ENCODE assay signal across 14 cellular contexts in genomic region chr3:49427581-49427980, GRCh38. TPM values are rescaled to one million over a fixed set of nuclear protein-coding genes. Genes with fewer than 3 reads are reported as not detected.
A peak's percentile ranks its signal among the peaks of the same experiment; 100 is the strongest.
DNase-seq lines count a peak whose midpoint lies in the region; ATAC-seq and TF ChIP-seq lines count a peak whose summit lies in the region.
"Had no signal": no experiment of that assay in that cellular context is flagged by ENCODE, and none has a peak within 500 bp of the region (broad histone marks: within the 10 kb centered on the region; RNA-seq: fewer than 3 reads in every experiment).

No MANE protein-coding gene starts in this region.

- no peaks in the 10 kb centered on the region for H3K9me3 ChIP-seq in CD4-positive, alpha-beta T cell (ENCODE audit: control insufficient read depth, low read length)
- H3K9me3 ChIP-seq: left ventricle myocardium inferior had no signal

- no peak overlapping the region for H3K27ac ChIP-seq in CD4-positive, alpha-beta T cell (ENCODE audit: low read depth, low read length)
- H3K27ac ChIP-seq: coronary artery, KMS-11, left ventricle myocardium inferior had no signal

- no peaks in the 10 kb centered on the region for H3K27me3 Mint-ChIP-seq in CD4-positive, alpha-beta T cell
- H3K27me3 Mint-ChIP-seq in activated naive CD8-positive, alpha-beta T cell treated with anti-CD3 and anti-CD28 coated beads for 36 hours, result no peaks in the 10 kb centered on the region
- no peaks in the 10 kb centered on the region for H3K27me3 Mint-ChIP-seq in natural killer cell treated with Interleukin-12 subunit alpha and Interleukin-12 subunit beta and Interleukin-15 and Interleukin-18, amount 100 ng/mL, for 72 hours

- H3K27ac Mint-ChIP-seq in CD4-positive, alpha-beta T cell, result peak overlapping the region; percentile 89
- H3K27ac Mint-ChIP-seq in activated naive CD8-positive, alpha-beta T cell treated with anti-CD3 and anti-CD28 coated beads for 36 hours, result no peak overlapping the region
- peak overlapping the region; percentile 94 to 97 for H3K27ac Mint-ChIP-seq in natural killer cell treated with Interleukin-12 subunit alpha and Interleukin-12 subunit beta and Interleukin-15 and Interleukin-18, amount 100 ng/mL, for 72 hours

- peaks cover 32% of the 10 kb centered on the region for H3K4me1 Mint-ChIP-seq in CD4-positive, alpha-beta T cell (ENCODE audit: low read depth)
- peaks cover 25% of the 10 kb centered on the region for H3K4me1 Mint-ChIP-seq in activated naive CD8-positive, alpha-beta T cell treated with anti-CD3 and anti-CD28 coated beads for 36 hours
- H3K4me1 Mint-ChIP-seq in natural killer cell treated with Interleukin-12 subunit alpha and Interleukin-12 subunit beta and Interleukin-15 and Interleukin-18, amount 100 ng/mL, for 72 hours (ENCODE audit: low read depth in 2 of 2), result peaks cover 19 to 23% of the 10 kb centered on the region in 2 donors

- in situ Hi-C loops in GM13976 (cut with MboI; ENCODE audit: low sequenced_read_pairs, unreplicated experiment), result loop anchor here (25.0 kb wide), 1 partner anchor 265 kb away; the partner anchor contains the start of genes CCDC71 and KLHDC8B

- no peak for ATAC-seq in CD4-positive, alpha-beta T cell (ENCODE audit: poor library complexity)
- no peak for ATAC-seq in natural killer cell treated with Interleukin-12 subunit alpha and Interleukin-12 subunit beta and Interleukin-15 and Interleukin-18, amount 100 ng/mL, for 72 hours
- no peak for ATAC-seq in GM18511 (IDR thresholded peaks at IDR 0.05; ENCODE audit: unreplicated experiment)

- peaks cover 20% of the 10 kb centered on the region for H3K36me3 Mint-ChIP-seq in CD4-positive, alpha-beta T cell (ENCODE audit: low read depth)
- H3K36me3 Mint-ChIP-seq in activated naive CD8-positive, alpha-beta T cell treated with anti-CD3 and anti-CD28 coated beads for 36 hours, result peaks cover 2% of the 10 kb centered on the region
- no peaks in the 10 kb centered on the region for H3K36me3 Mint-ChIP-seq in natural killer cell treated with Interleukin-12 subunit alpha and Interleukin-12 subunit beta and Interleukin-15 and Interleukin-18, amount 100 ng/mL, for 72 hours

- H3K27me3 ChIP-seq in CD4-positive, alpha-beta T cell (ENCODE audit: control insufficient read depth, insufficient read depth, low read length), result no peaks in the 10 kb centered on the region

- no peak for TF ChIP-seq CTCF in CD4-positive, alpha-beta T cell (IDR thresholded peaks at IDR 0.05)
- no peak for TF ChIP-seq CTCF in GM13976 (IDR thresholded peaks at IDR 0.05; ENCODE audit: borderline replicate concordance, control extremely low read depth, extremely low read depth, insufficient read depth, missing control alignments)

- DNase-seq in CD4-positive, alpha-beta T cell, result no peak
- peak; percentile 8 for DNase-seq in GM13976 (ENCODE audit: low spot score)
- no peak for DNase-seq in activated naive CD8-positive, alpha-beta T cell treated with anti-CD3 and anti-CD28 coated beads for 36 hours
- no peak for DNase-seq in natural killer cell treated with Interleukin-12 subunit alpha and Interleukin-12 subunit beta and Interleukin-15 and Interleukin-18, amount 100 ng/mL, for 72 hours (ENCODE audit: low spot score)
- DNase-seq in DMS 273 (lab: John Stamatoyannopoulos, UW; ENCODE audit: unreplicated experiment), result no peak
- DNase-seq in dermis blood vessel endothelial cell, result no peak
- DNase-seq: activated CD4-positive, alpha-beta T cell treated with anti-CD3 and anti-CD28 coated beads for 4 hours; left ventricle myocardium inferior; NCI-H146; NCI-H446 treated with DMSO at 0.1 percent for 48 hours; SW 1271 had no signal

- POLR2A ChIA-PET in CD4-positive, alpha-beta T cell (lab: Charles Lee), result interaction anchor here (0.6 to 3.5 kb wide), 5 partner anchors 11 to 88 kb away, joined by 4 to 67 read pairs (median 4); partner anchors contain the start of genes RHOA, TCTA and USP4

- H3K4me3 Mint-ChIP-seq in CD4-positive, alpha-beta T cell, result peak overlapping the region; percentile 70
- H3K4me3 Mint-ChIP-seq in activated naive CD8-positive, alpha-beta T cell treated with anti-CD3 and anti-CD28 coated beads for 36 hours, result peak overlapping the region; percentile 7
- peak overlapping the region; percentile 92 for H3K4me3 Mint-ChIP-seq in natural killer cell treated with Interleukin-12 subunit alpha and Interleukin-12 subunit beta and Interleukin-15 and Interleukin-18, amount 100 ng/mL, for 72 hours

- no peaks in the 10 kb centered on the region for H3K9me3 Mint-ChIP-seq in CD4-positive, alpha-beta T cell
- H3K9me3 Mint-ChIP-seq in activated naive CD8-positive, alpha-beta T cell treated with anti-CD3 and anti-CD28 coated beads for 36 hours, result no peaks in the 10 kb centered on the region
- H3K9me3 Mint-ChIP-seq in natural killer cell treated with Interleukin-12 subunit alpha and Interleukin-12 subunit beta and Interleukin-15 and Interleukin-18, amount 100 ng/mL, for 72 hours, result no peaks in the 10 kb centered on the region

- intact Hi-C loops in CD4-positive, alpha-beta T cell (cut with DNase I, micrococcal nuclease), result loop anchor here in 1 of 2 experiments (5.0 kb wide), 1 partner anchor 90 kb away; no protein-coding TSS in a partner anchor

- CTCF ChIA-PET in CD4-positive, alpha-beta T cell (lab: Charles Lee), result interaction anchor here (0.7 to 1.0 kb wide), 2 partner anchors 11 to 333 kb away, joined by 3 read pairs; no protein-coding TSS in a partner anchor

RNA-seq across cellular contexts. Expression of gene NICN1, which starts 1.5 kb away (rescaled TPM):
- 10 to 100 TPM; 25.0 to 25.1 TPM for total RNA-seq in CD4-positive, alpha-beta T cell
- 1 to 10 TPM; 7.3 to 8.7 TPM for total RNA-seq in activated naive CD8-positive, alpha-beta T cell treated with anti-CD3 and anti-CD28 coated beads for 36 hours
- total RNA-seq in natural killer cell treated with Interleukin-12 subunit alpha and Interleukin-12 subunit beta and Interleukin-15 and Interleukin-18, amount 100 ng/mL, for 72 hours, result 10 to 100 TPM; 10.6 to 14.9 TPM
- total RNA-seq in dermis blood vessel endothelial cell, result 7.3 and 8.7 TPM in 2 replicates

RNA-seq across cellular contexts. Expression of gene AMT, which starts 5.3 kb away (rescaled TPM):
- total RNA-seq in CD4-positive, alpha-beta T cell, result 10 to 100 TPM; 10.5 to 12.7 TPM
- 1 to 10 TPM in 1 of 2 experiments, under 1 TPM in 1; 0.42 to 2.0 TPM for total RNA-seq in activated naive CD8-positive, alpha-beta T cell treated with anti-CD3 and anti-CD28 coated beads for 36 hours
- 1 to 10 TPM; 4.4 to 6.0 TPM for total RNA-seq in natural killer cell treated with Interleukin-12 subunit alpha and Interleukin-12 subunit beta and Interleukin-15 and Interleukin-18, amount 100 ng/mL, for 72 hours
- 0.28 and 0.68 TPM in 2 replicates for total RNA-seq in dermis blood vessel endothelial cell

RNA-seq across cellular contexts. Expression of gene TCTA, which starts 15.4 kb away (rescaled TPM):
- 10 to 100 TPM; 21.4 to 22.0 TPM for total RNA-seq in CD4-positive, alpha-beta T cell
- 10 to 100 TPM; 10.2 to 10.5 TPM for total RNA-seq in activated naive CD8-positive, alpha-beta T cell treated with anti-CD3 and anti-CD28 coated beads for 36 hours
- 10 to 100 TPM; 20.5 to 21.1 TPM for total RNA-seq in natural killer cell treated with Interleukin-12 subunit alpha and Interleukin-12 subunit beta and Interleukin-15 and Interleukin-18, amount 100 ng/mL, for 72 hours
- 24.2 and 24.8 TPM in 2 replicates for total RNA-seq in dermis blood vessel endothelial cell

RNA-seq across cellular contexts. Expression of gene RHOA, which starts 15.8 kb away (rescaled TPM):
- total RNA-seq in CD4-positive, alpha-beta T cell, result 100 to 1,000 TPM; 256 to 271 TPM
- 100 to 1,000 TPM; 414 to 420 TPM for total RNA-seq in activated naive CD8-positive, alpha-beta T cell treated with anti-CD3 and anti-CD28 coated beads for 36 hours
- 100 to 1,000 TPM; 436 to 448 TPM for total RNA-seq in natural killer cell treated with Interleukin-12 subunit alpha and Interleukin-12 subunit beta and Interleukin-15 and Interleukin-18, amount 100 ng/mL, for 72 hours
- 657 and 682 TPM in 2 replicates for total RNA-seq in dermis blood vessel endothelial cell

RNA-seq across cellular contexts. Expression of gene DAG1, which starts 42.5 kb away (rescaled TPM):
- 10 to 100 TPM; 15.0 to 18.3 TPM for total RNA-seq in CD4-positive, alpha-beta T cell
- total RNA-seq in activated naive CD8-positive, alpha-beta T cell treated with anti-CD3 and anti-CD28 coated beads for 36 hours, result 10 to 100 TPM; 10.8 to 12.3 TPM
- total RNA-seq in natural killer cell treated with Interleukin-12 subunit alpha and Interleukin-12 subunit beta and Interleukin-15 and Interleukin-18, amount 100 ng/mL, for 72 hours, result 10 to 100 TPM; 22.0 to 27.8 TPM
- total RNA-seq in dermis blood vessel endothelial cell, result 44.1 and 76.9 TPM in 2 replicates

Comparison
In these comparisons a context has a peak if more than half of its experiments do, and no peak if none do; other contexts are left out.
1. H3K4me3 Mint-ChIP-seq: peak in every context shown above with its lines; median percentile 92 in natural killer cell treated with Interleukin-12 subunit alpha and Interleukin-12 subunit beta and Interleukin-15 and Interleukin-18, amount 100 ng/mL, for 72 hours; 70 in CD4-positive, alpha-beta T cell; 7 in activated naive CD8-positive, alpha-beta T cell treated with anti-CD3 and anti-CD28 coated beads for 36 hours.